8 cellular contexts compared by ENCODE assay signal in the genomic region with DNA sequence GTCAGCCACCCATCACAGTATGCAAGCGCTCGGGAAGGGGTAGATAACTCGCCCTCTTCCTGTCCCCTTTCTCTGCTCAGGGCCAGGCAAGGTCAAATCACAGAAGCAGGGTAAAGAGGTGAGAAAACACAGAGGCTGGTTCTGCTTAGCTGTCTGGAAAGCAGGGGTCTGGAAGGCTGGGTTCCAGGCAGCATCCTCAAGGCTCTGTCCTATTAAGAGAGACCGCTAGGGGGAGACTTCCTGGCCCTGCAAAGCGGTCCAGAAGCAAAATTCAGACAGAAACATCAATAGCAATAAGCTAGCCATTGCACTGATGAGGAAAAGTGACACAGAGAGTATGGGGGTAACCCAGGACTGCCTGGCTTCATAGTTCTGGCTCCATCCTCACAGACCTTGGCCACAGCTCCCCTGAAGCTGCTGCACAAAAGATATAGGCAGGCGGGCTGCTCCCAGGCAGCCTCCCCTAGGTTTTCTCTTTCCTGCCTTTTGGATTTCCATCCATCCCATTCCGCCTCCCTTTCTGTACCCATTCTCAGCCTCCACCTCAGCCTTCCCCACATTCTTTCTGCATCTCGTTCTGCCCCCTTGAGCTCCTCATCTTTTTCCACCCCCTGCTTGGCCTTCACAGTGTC.
DNase-seq lines count a peak whose midpoint lies in the region; ATAC-seq and TF ChIP-seq lines count a peak whose summit lies in the region.

No MANE protein-coding gene starts in this region.

- H3K27ac Mint-ChIP-seq in endothelial cell (ENCODE audit: unreplicated experiment), result no peak overlapping the region

- H3K4me3 Mint-ChIP-seq in endothelial cell (ENCODE audit: unreplicated experiment), result no peak overlapping the region

- WGBS in psoas muscle, 3 donors, result 67 to 73% (median 67%) methylated on average over 8 of the region's 8 CpGs
- 65 to 67% methylated on average over 8 of the region's 8 CpGs for WGBS in aorta, 2 donors

- DNase-seq in NCI-H1105 treated with DMSO at 0.1 percent for 48 hours (lab: John Stamatoyannopoulos, UW), result peak; percentile 1
- no peak for DNase-seq in NCI-H1105 (lab: John Stamatoyannopoulos, UW)
- DNase-seq in NCI-H1694 treated with DMSO at 0.1 percent for 48 hours (lab: John Stamatoyannopoulos, UW), result peak; percentile 22
- peak; percentile 52 for DNase-seq in endothelial cell (ENCODE audit: low spot score)
- no peak for DNase-seq in psoas muscle
- DNase-seq in aorta, result no peak

- H3K9me3 ChIP-seq in psoas muscle, result peaks cover 4% of the 10 kb centered on the region
- peaks cover 3% of the 10 kb centered on the region for H3K9me3 ChIP-seq in aorta (ENCODE audit: control insufficient read depth, low read length)

- H3K4me1 ChIP-seq in psoas muscle (no peaks in the 10 kb centered on the region), aorta (ENCODE audit: control insufficient read depth in 1 of 2, insufficient read depth in 2 of 2, low read length in 2 of 2) (no peaks in the 10 kb centered on the region)

- intact Hi-C loops in psoas muscle (cut with DNase I), result no loop called here
- intact Hi-C loops in aorta (cut with DNase I), result no loop called here

- H3K27me3 ChIP-seq in psoas muscle (ENCODE audit: insufficient read depth in 3 of 3, low read length in 2 of 3), result no peaks in the 10 kb centered on the region
- H3K27me3 ChIP-seq in aorta (ENCODE audit: control insufficient read depth in 1 of 2, insufficient read depth in 2 of 2, low read length in 1 of 2), result no peaks in the 10 kb centered on the region

- no peaks in the 10 kb centered on the region for H3K4me1 Mint-ChIP-seq in endothelial cell (ENCODE audit: unreplicated experiment)

- H3K27ac ChIP-seq in psoas muscle (no peak overlapping the region), aorta (ENCODE audit: low read depth in 1 of 2, low read length in 2 of 2) (no peak overlapping the region)

- ATAC-seq in psoas muscle (no peak), GM21423 (IDR thresholded peaks at IDR 0.05; ENCODE audit: unreplicated experiment) (no peak), aorta (ENCODE audit: low FRiP score) (no peak), HG02610 (IDR thresholded peaks at IDR 0.05; ENCODE audit: unreplicated experiment) (no peak)

- H3K9me3 Mint-ChIP-seq in endothelial cell (ENCODE audit: unreplicated experiment), result no peaks in the 10 kb centered on the region

- H3K36me3 ChIP-seq in psoas muscle (ENCODE audit: insufficient read depth in 1 of 2, low read depth in 1 of 2), result no peaks in the 10 kb centered on the region
- H3K36me3 ChIP-seq in aorta (ENCODE audit: control insufficient read depth in 1 of 2, insufficient read depth in 2 of 2, low read length in 1 of 2), result no peaks in the 10 kb centered on the region

- H3K4me3 ChIP-seq in psoas muscle, result no peak overlapping the region
- H3K4me3 ChIP-seq in aorta (ENCODE audit: low read length in 2 of 2), result no peak overlapping the region

- peaks cover 9% of the 10 kb centered on the region for H3K27me3 Mint-ChIP-seq in endothelial cell (ENCODE audit: unreplicated experiment)

- TF ChIP-seq CTCF in endothelial cell (IDR thresholded peaks at IDR 0.05; ENCODE audit: unreplicated experiment) (peak; percentile 75), psoas muscle (IDR thresholded peaks at IDR 0.05) (peak; percentile 14)

- H3K36me3 Mint-ChIP-seq in endothelial cell (ENCODE audit: low read depth, unreplicated experiment), result peaks cover 8% of the 10 kb centered on the region

Comparison
In these comparisons a context has a peak if more than half of its experiments do, and no peak if none do; other contexts are left out.
1. DNase-seq: peak in NCI-H1105 treated with DMSO at 0.1 percent for 48 hours (single experiment), NCI-H1694 treated with DMSO at 0.1 percent for 48 hours (single experiment) and endothelial cell (single experiment); none in NCI-H1105 (single experiment), psoas muscle (0 of 2) and aorta (0 of 2).